9 cellular contexts compared by ENCODE assay signal in genomic region chr22:29768052-29768680, GRCh38. TPM values are rescaled to one million over a fixed set of nuclear protein-coding genes. Genes with fewer than 3 reads are reported as not detected.
DNase-seq lines count a peak whose midpoint lies in the region; ATAC-seq and TF ChIP-seq lines count a peak whose summit lies in the region.
"Had no signal": no experiment of that assay in that cellular context is flagged by ENCODE, and none has a peak within 500 bp of the region (broad histone marks: within the 10 kb centered on the region; RNA-seq: fewer than 3 reads in every experiment).

No MANE protein-coding gene starts in this region.

- H3K4me3 Mint-ChIP-seq in activated naive CD4-positive, alpha-beta T cell treated with anti-CD3 and anti-CD28 coated beads, Interleukin-2, amount 50 U/mL, for 24 hours, result peak overlapping the region; percentile 99

- no peak for TF ChIP-seq POLR2A in body of pancreas (IDR thresholded peaks at IDR 0.05)

- H3K27me3 ChIP-seq in body of pancreas, result no peaks in the 10 kb centered on the region
- no peaks in the 10 kb centered on the region for H3K27me3 ChIP-seq in lung (ENCODE audit: control insufficient read depth, insufficient read depth)

- H3K4me3 ChIP-seq in body of pancreas (peak overlapping the region; percentile 82 to 99), lung (peak overlapping the region; percentile 98), urinary bladder (ENCODE audit: low read depth, low read length) (peak overlapping the region; percentile 77)

- 31 to 34% methylated on average over 6 of the region's 6 CpGs for WGBS in body of pancreas, 2 donors
- WGBS in lung, 2 donors, result 42 to 52% methylated on average over 6 of the region's 6 CpGs
- 46% methylated on average over 6 of the region's 6 CpGs for WGBS in urinary bladder

- TF ChIP-seq CTCF in body of pancreas (IDR thresholded peaks at IDR 0.05) (no peak), lung (IDR thresholded peaks at IDR 0.05; ENCODE audit: control extremely low read depth, extremely low read depth) (no peak)

- no peaks in the 10 kb centered on the region for H3K9me3 ChIP-seq in body of pancreas
- H3K9me3 ChIP-seq in lung (ENCODE audit: control insufficient read depth in 2 of 2, insufficient read depth in 1 of 2, low read length in 1 of 2), result no peaks in the 10 kb centered on the region

- no peaks in the 10 kb centered on the region for H3K9me3 Mint-ChIP-seq in activated naive CD4-positive, alpha-beta T cell treated with anti-CD3 and anti-CD28 coated beads, Interleukin-2, amount 50 U/mL, for 24 hours

- peak overlapping the region in 2 of 4 donors; percentile 78 to 90 for H3K27ac ChIP-seq in body of pancreas
- H3K27ac ChIP-seq in lung (ENCODE audit: low read depth in 1 of 2, low read length in 1 of 2), result peak overlapping the region; percentile 85 to 91
- H3K27ac ChIP-seq in urinary bladder (ENCODE audit: low read depth), result no peak overlapping the region

- H3K27ac Mint-ChIP-seq in activated naive CD4-positive, alpha-beta T cell treated with anti-CD3 and anti-CD28 coated beads, Interleukin-2, amount 50 U/mL, for 24 hours, result no peak overlapping the region

- H3K4me1 ChIP-seq in body of pancreas, result peaks cover 26% of the 10 kb centered on the region
- peaks cover 11 to 18% of the 10 kb centered on the region in 2 donors for H3K4me1 ChIP-seq in lung (ENCODE audit: control insufficient read depth in 2 of 2, insufficient read depth in 2 of 2, low read length in 2 of 2)
- H3K4me1 ChIP-seq in urinary bladder (ENCODE audit: insufficient read depth), result peaks cover 6% of the 10 kb centered on the region

- intact Hi-C loops in body of pancreas (cut with DNase I), result no loop called here

- peaks cover 3 to 10% of the 10 kb centered on the region in 2 donors for H3K36me3 ChIP-seq in body of pancreas (replicated peaks in 1 of 2; ENCODE audit: insufficient read depth in 1 of 2, low read depth in 2 of 2)
- peaks cover 10 to 11% of the 10 kb centered on the region in 2 donors for H3K36me3 ChIP-seq in lung (ENCODE audit: control insufficient read depth in 2 of 2, insufficient read depth in 2 of 2, low read length in 2 of 2)
- H3K36me3 ChIP-seq in urinary bladder (ENCODE audit: insufficient read depth), result no peaks in the 10 kb centered on the region

- ATAC-seq in body of pancreas, result no peak
- ATAC-seq in lung (ENCODE audit: insufficient read depth, low FRiP score), result no peak
- no peak for ATAC-seq in GM21381 (IDR thresholded peaks at IDR 0.05; ENCODE audit: unreplicated experiment)

- peaks cover 9% of the 10 kb centered on the region for H3K36me3 Mint-ChIP-seq in activated naive CD4-positive, alpha-beta T cell treated with anti-CD3 and anti-CD28 coated beads, Interleukin-2, amount 50 U/mL, for 24 hours

- H3K4me1 Mint-ChIP-seq in activated naive CD4-positive, alpha-beta T cell treated with anti-CD3 and anti-CD28 coated beads, Interleukin-2, amount 50 U/mL, for 24 hours, result peaks cover 39% of the 10 kb centered on the region

- no peak for DNase-seq in activated naive CD4-positive, alpha-beta T cell treated with Interleukin-2 at 50 U/mL for 16 hours
- DNase-seq in body of pancreas (no peak), lung (ENCODE audit: low spot score) (no peak), NCI-H524 treated with DMSO at 0.1 percent for 48 hours (lab: John Stamatoyannopoulos, UW) (no peak), NCI-H446 treated with DMSO at 0.1 percent for 48 hours (lab: John Stamatoyannopoulos, UW) (no peak)
- DNase-seq: NCI-H526 had no signal

- no peaks in the 10 kb centered on the region for H3K27me3 Mint-ChIP-seq in activated naive CD4-positive, alpha-beta T cell treated with anti-CD3 and anti-CD28 coated beads, Interleukin-2, amount 50 U/mL, for 24 hours

RNA-seq across cellular contexts. Expression of gene UQCR10, which starts 1.0 kb away (rescaled TPM):
- 10 to 100 TPM; 21.0 to 27.4 TPM for total RNA-seq in body of pancreas
- total RNA-seq in lung, result 10 to 100 TPM; 67.5 to 92.4 TPM
- polyA plus RNA-seq in lung, result 100 to 1,000 TPM; 174 to 290 TPM
- 59.6 TPM for total RNA-seq in urinary bladder
- polyA plus RNA-seq in urinary bladder, result 155 TPM

RNA-seq across cellular contexts. Expression of gene ZMAT5, which starts 1.4 kb away (rescaled TPM):
- total RNA-seq in body of pancreas (1 to 10 TPM; 9.1 to 9.9 TPM), lung (10 to 100 TPM; 11.2 to 23.7 TPM), urinary bladder (14.1 TPM)
- polyA plus RNA-seq in lung (10 to 100 TPM; 27.1 to 32.5 TPM), urinary bladder (27.8 TPM)

RNA-seq across cellular contexts. Expression of gene CABP7, which starts 48.4 kb away (rescaled TPM):
- total RNA-seq in body of pancreas, result 1 to 10 TPM in 1 of 2 donors, under 1 TPM in 1; 0.78 to 2.6 TPM
- under 1 TPM in 1 of 2 donors, not detected in 1; 0.06 TPM for total RNA-seq in lung
- under 1 TPM; 0.05 to 0.12 TPM for polyA plus RNA-seq in lung
- total RNA-seq in urinary bladder, result 0.11 TPM
- polyA plus RNA-seq in urinary bladder, result 0.05 TPM
